In genomic region chr2:38076250-38076709, GRCh38 we compare ENCODE assay signal across 8 cellular contexts. TPM values are rescaled to one million over a fixed set of nuclear protein-coding genes. Genes with fewer than 3 reads are reported as not detected.
DNase-seq lines count a peak whose midpoint lies in the region; TF ChIP-seq lines count a peak whose summit lies in the region.

No MANE protein-coding gene starts in this region.

- H3K9ac ChIP-seq in HUES6 (ENCODE audit: low read length) (peak overlapping the region; percentile 55), mesenchymal stem cell (ENCODE audit: low read length) (peak overlapping the region; percentile 88)

- peak overlapping the region; percentile 52 for H2BK120ac ChIP-seq in mesenchymal stem cell (ENCODE audit: low read depth, low read length)

- peaks cover 47% of the 10 kb centered on the region for H3K27me3 ChIP-seq in HUES6 (ENCODE audit: control insufficient read depth, insufficient read depth, low read length)
- H3K27me3 ChIP-seq in ectodermal cell (ENCODE audit: control insufficient read depth, insufficient read depth, low read length, poor library complexity, severe bottlenecking) = peaks cover 69% of the 10 kb centered on the region
- H3K27me3 ChIP-seq in mesenchymal stem cell (ENCODE audit: control insufficient read depth in 1 of 2, insufficient read depth in 1 of 2, low read length in 2 of 2) = no peaks in the 10 kb centered on the region

- 0% methylated on average over 39 of the region's 39 CpGs for WGBS in ectodermal cell, 2 experiments
- under 1% methylated on average over 38 of the region's 39 CpGs for WGBS in mesenchymal stem cell

- H2BK15ac ChIP-seq in mesenchymal stem cell (ENCODE audit: low read depth, poor library complexity, severe bottlenecking) = peak overlapping the region; percentile 12

- H3K27ac ChIP-seq in HUES6 (ENCODE audit: low read depth, low read length) = no peak overlapping the region; the same call in 1 of the 2 replicates
- H3K27ac ChIP-seq in ectodermal cell (ENCODE audit: insufficient read depth, low read depth, low read length, poor library complexity, severe bottlenecking) = no peak overlapping the region
- H3K27ac ChIP-seq in mesenchymal stem cell (ENCODE audit: low read length, poor library complexity, severe bottlenecking) = peak overlapping the region; percentile 92

- H3K4me3 ChIP-seq in HUES6 (ENCODE audit: low read depth, low read length) (peak overlapping the region; percentile 60), ectodermal cell (ENCODE audit: insufficient read depth, low read depth, low read length) (peak overlapping the region; percentile 48), mesenchymal stem cell (ENCODE audit: insufficient read depth in 1 of 2, low read depth in 1 of 2, low read length in 2 of 2) (peak overlapping the region; percentile 82)

- H3K9me3 ChIP-seq in HUES6 (ENCODE audit: control insufficient read depth, insufficient read depth, low read depth, low read length) (no peaks in the 10 kb centered on the region), ectodermal cell (ENCODE audit: control insufficient read depth, low read length) (no peaks in the 10 kb centered on the region), mesenchymal stem cell (ENCODE audit: control insufficient read depth, low read length) (no peaks in the 10 kb centered on the region)

- H3K23ac ChIP-seq in mesenchymal stem cell (ENCODE audit: low read length in 2 of 2) = peak overlapping the region in 1 of 2 experiments; percentile 53

- peak; percentile 44 for DNase-seq in DMS153 (lab: John Stamatoyannopoulos, UW)
- DNase-seq in GM20000 (ENCODE audit: low spot score) = peak; percentile 84
- DNase-seq in SW480 (ENCODE audit: low spot score) = peak; percentile 74
- peak; percentile 91 for DNase-seq in mesenchymal stem cell
- peak; percentile 20 for DNase-seq in stimulated activated CD8-positive, alpha-beta memory T cell treated with anti-CD3 and anti-CD28 coated beads, Interleukin-7, amount 100 ng/mL, for 24 hours (ENCODE audit: low read depth)
- no peak for DNase-seq in activated gamma-delta T cell (lab: John Stamatoyannopoulos, UW)

- H4K91ac ChIP-seq in mesenchymal stem cell (ENCODE audit: low read length) = peak overlapping the region; percentile 82

- peak overlapping the region; percentile 80 for H3K4me2 ChIP-seq in mesenchymal stem cell (ENCODE audit: low read length, poor library complexity, severe bottlenecking)

- peak overlapping the region in 1 of 2 experiments; percentile 42 for H2BK12ac ChIP-seq in mesenchymal stem cell (ENCODE audit: low read length in 2 of 2)

- H2AFZ ChIP-seq in mesenchymal stem cell (ENCODE audit: low read depth, low read length) = peak overlapping the region; percentile 18

- no peak for TF ChIP-seq CTCF in GM20000 (IDR thresholded peaks at IDR 0.05; ENCODE audit: extremely low read depth, missing control alignments)

- peak overlapping the region in 1 of 2 experiments; percentile 89 for H3K4ac ChIP-seq in mesenchymal stem cell (ENCODE audit: low read depth in 1 of 2, low read length in 2 of 2)

- H4K8ac ChIP-seq in mesenchymal stem cell (ENCODE audit: low read length) = peak overlapping the region; percentile 84

- no peak overlapping the region for H3K14ac ChIP-seq in mesenchymal stem cell (ENCODE audit: low read length in 2 of 2)

- H2BK5ac ChIP-seq in mesenchymal stem cell (ENCODE audit: low read depth, low read length, poor library complexity, severe bottlenecking) = peak overlapping the region; percentile 76

- peaks cover 44% of the 10 kb centered on the region for H3K4me1 ChIP-seq in HUES6 (ENCODE audit: control insufficient read depth, insufficient read depth, low read length)
- H3K4me1 ChIP-seq in ectodermal cell (ENCODE audit: control insufficient read depth, insufficient read depth, low read length) = peaks cover 17% of the 10 kb centered on the region
- peaks cover 12% of the 10 kb centered on the region for H3K4me1 ChIP-seq in mesenchymal stem cell (ENCODE audit: control insufficient read depth, insufficient read depth, low read depth, low read length)

- peaks cover 3% of the 10 kb centered on the region; the same call in 1 of the 2 replicates for H3K36me3 ChIP-seq in HUES6 (ENCODE audit: control insufficient read depth, insufficient read depth, low read length)
- no peaks in the 10 kb centered on the region for H3K36me3 ChIP-seq in ectodermal cell (ENCODE audit: control insufficient read depth, insufficient read depth, low read length)
- H3K36me3 ChIP-seq in mesenchymal stem cell (ENCODE audit: control insufficient read depth in 1 of 2, insufficient read depth in 2 of 2, low read depth in 1 of 2, low read length in 2 of 2) = peaks cover 19 to 35% of the 10 kb centered on the region in 2 experiments

- peak overlapping the region; percentile 84 to 86 for H3K18ac ChIP-seq in mesenchymal stem cell (ENCODE audit: low read depth in 1 of 2, low read length in 2 of 2)

- no peak overlapping the region for H2AK5ac ChIP-seq in mesenchymal stem cell (ENCODE audit: low read length, severe bottlenecking)

- H3K79me1 ChIP-seq in mesenchymal stem cell (replicated peaks; ENCODE audit: low read length, poor library complexity, severe bottlenecking) = peaks cover 7% of the 10 kb centered on the region

RNA-seq across cellular contexts. Expression of gene CYP1B1, which starts 0.3 kb away (rescaled TPM):
- 2.4 TPM for polyA plus RNA-seq in ectodermal cell (2013, experiment 1 of 4)
- 2.2 TPM for polyA plus RNA-seq in ectodermal cell (2013, experiment 2 of 4)
- polyA plus RNA-seq in ectodermal cell (2013, experiment 3 of 4) = 2.3 TPM
- polyA plus RNA-seq in ectodermal cell (2013, experiment 4 of 4) = 3.2 TPM
- polyA plus RNA-seq in mesenchymal stem cell (2013, experiment 1 of 2) = 32.4 TPM
- 33.1 TPM for polyA plus RNA-seq in mesenchymal stem cell (2013, experiment 2 of 2)
